1 cellular context compared by ENCODE assay signal in the genomic region with DNA sequence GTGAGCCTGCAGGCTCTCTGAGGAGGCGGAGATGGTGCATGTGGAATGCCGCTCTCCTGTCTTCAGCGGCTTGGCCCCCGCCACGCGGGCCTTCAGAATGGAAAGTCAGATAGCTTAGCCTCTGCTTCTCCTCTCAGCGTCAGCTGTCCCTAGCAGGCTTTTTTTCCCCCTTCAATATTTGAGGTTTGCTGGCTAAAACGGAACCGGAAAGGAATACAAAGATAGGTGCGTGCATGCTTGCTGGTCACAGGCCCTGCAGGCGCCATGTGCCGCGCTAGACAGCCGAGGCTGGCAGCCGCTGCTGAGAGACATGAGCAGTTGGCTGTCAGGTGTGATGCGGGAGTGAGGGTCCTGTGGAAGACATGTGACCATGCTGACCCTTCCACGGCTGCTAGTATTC.
TF ChIP-seq lines count a peak whose summit lies in the region.

No MANE protein-coding gene starts in this region.

TF ChIP-seq in GM23338, 12 proteins besides CTCF, POLR2A, EP300 and RAD21 (continued from another document):
- TF ChIP-seq, protein P1, sequence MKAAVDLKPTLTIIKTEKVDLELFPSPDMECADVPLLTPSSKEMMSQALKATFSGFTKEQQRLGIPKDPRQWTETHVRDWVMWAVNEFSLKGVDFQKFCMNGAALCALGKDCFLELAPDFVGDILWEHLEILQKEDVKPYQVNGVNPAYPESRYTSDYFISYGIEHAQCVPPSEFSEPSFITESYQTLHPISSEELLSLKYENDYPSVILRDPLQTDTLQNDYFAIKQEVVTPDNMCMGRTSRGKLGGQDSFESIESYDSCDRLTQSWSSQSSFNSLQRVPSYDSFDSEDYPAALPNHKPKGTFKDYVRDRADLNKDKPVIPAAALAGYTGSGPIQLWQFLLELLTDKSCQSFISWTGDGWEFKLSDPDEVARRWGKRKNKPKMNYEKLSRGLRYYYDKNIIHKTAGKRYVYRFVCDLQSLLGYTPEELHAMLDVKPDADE (IDR thresholded peaks at IDR 0.05): no peak
- no peak for TF ChIP-seq EZH2 (IDR thresholded peaks at IDR 0.05; ENCODE audit: low read depth, unreplicated experiment)
TF ChIP-seq in GM23338: peak in this region for 0.
